ENCODE assay signal across 1 cellular context in the genomic region with DNA sequence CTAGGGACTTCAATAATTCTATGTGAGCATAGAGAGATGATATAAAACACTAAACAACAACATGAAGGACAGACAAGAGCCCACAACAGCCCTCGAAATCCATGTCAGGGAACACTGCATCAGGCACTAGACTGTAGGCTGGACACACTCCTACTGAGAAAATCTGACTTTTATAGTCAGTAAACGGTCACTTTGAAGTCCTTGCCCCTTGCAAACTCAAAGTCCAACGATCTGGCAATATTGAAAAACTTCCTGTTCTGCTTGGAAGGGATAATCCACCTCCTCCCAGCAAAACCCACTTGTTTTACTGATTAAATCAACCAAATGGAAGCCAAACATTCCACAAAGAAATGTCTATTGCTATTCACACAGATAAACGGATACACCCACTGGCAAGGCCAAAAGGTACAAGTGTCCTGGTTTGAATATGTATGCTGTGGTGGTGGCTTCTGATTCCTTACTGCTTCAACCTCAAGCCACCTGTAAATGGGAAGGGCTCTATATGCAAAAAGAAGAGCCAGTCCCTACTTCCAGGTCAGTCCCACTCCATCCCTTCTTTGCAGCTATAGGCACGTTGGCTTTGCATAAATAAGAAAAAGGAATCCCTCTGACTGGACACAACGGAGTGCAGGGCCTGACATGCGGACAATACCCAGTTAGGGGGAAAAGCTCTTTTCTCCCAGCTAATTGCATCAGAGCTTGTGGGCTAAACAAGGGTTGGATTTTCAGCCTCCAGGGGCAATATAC.
TF ChIP-seq lines count a peak whose summit lies in the region.

No MANE protein-coding gene starts in this region.

TF ChIP-seq in GM23338, 12 proteins besides CTCF, POLR2A, EP300 and RAD21:
- no peak for TF ChIP-seq ZNF114 (CRISPR knock-in tag; IDR thresholded peaks at IDR 0.05)
- no peak for TF ChIP-seq EZH2 (IDR thresholded peaks at IDR 0.05; ENCODE audit: low read depth, unreplicated experiment)
- no peak for TF ChIP-seq EZH2phosphoT487 (IDR thresholded peaks at IDR 0.05; ENCODE audit: unreplicated experiment)
- no peak for TF ChIP-seq NANOG (IDR thresholded peaks at IDR 0.05; ENCODE audit: borderline replicate concordance)
- TF ChIP-seq ETS1 (IDR thresholded peaks at IDR 0.05) = no peak
- no peak for TF ChIP-seq STAT1 (IDR thresholded peaks at IDR 0.05; ENCODE audit: unreplicated experiment)
- no peak for TF ChIP-seq JUNB (IDR thresholded peaks at IDR 0.05; ENCODE audit: unreplicated experiment)
- no peak for TF ChIP-seq CREB1 (CRISPR knock-in tag; IDR thresholded peaks at IDR 0.05; ENCODE audit: low read depth)
- no peak for TF ChIP-seq REST (IDR thresholded peaks at IDR 0.05; ENCODE audit: unreplicated experiment)
- no peak for TF ChIP-seq POLR2AphosphoS5 (IDR thresholded peaks at IDR 0.05; ENCODE audit: low read depth)
- TF ChIP-seq ZNF331 (CRISPR knock-in tag; IDR thresholded peaks at IDR 0.05; ENCODE audit: low read depth) = no peak
- TF ChIP-seq, protein P1, sequence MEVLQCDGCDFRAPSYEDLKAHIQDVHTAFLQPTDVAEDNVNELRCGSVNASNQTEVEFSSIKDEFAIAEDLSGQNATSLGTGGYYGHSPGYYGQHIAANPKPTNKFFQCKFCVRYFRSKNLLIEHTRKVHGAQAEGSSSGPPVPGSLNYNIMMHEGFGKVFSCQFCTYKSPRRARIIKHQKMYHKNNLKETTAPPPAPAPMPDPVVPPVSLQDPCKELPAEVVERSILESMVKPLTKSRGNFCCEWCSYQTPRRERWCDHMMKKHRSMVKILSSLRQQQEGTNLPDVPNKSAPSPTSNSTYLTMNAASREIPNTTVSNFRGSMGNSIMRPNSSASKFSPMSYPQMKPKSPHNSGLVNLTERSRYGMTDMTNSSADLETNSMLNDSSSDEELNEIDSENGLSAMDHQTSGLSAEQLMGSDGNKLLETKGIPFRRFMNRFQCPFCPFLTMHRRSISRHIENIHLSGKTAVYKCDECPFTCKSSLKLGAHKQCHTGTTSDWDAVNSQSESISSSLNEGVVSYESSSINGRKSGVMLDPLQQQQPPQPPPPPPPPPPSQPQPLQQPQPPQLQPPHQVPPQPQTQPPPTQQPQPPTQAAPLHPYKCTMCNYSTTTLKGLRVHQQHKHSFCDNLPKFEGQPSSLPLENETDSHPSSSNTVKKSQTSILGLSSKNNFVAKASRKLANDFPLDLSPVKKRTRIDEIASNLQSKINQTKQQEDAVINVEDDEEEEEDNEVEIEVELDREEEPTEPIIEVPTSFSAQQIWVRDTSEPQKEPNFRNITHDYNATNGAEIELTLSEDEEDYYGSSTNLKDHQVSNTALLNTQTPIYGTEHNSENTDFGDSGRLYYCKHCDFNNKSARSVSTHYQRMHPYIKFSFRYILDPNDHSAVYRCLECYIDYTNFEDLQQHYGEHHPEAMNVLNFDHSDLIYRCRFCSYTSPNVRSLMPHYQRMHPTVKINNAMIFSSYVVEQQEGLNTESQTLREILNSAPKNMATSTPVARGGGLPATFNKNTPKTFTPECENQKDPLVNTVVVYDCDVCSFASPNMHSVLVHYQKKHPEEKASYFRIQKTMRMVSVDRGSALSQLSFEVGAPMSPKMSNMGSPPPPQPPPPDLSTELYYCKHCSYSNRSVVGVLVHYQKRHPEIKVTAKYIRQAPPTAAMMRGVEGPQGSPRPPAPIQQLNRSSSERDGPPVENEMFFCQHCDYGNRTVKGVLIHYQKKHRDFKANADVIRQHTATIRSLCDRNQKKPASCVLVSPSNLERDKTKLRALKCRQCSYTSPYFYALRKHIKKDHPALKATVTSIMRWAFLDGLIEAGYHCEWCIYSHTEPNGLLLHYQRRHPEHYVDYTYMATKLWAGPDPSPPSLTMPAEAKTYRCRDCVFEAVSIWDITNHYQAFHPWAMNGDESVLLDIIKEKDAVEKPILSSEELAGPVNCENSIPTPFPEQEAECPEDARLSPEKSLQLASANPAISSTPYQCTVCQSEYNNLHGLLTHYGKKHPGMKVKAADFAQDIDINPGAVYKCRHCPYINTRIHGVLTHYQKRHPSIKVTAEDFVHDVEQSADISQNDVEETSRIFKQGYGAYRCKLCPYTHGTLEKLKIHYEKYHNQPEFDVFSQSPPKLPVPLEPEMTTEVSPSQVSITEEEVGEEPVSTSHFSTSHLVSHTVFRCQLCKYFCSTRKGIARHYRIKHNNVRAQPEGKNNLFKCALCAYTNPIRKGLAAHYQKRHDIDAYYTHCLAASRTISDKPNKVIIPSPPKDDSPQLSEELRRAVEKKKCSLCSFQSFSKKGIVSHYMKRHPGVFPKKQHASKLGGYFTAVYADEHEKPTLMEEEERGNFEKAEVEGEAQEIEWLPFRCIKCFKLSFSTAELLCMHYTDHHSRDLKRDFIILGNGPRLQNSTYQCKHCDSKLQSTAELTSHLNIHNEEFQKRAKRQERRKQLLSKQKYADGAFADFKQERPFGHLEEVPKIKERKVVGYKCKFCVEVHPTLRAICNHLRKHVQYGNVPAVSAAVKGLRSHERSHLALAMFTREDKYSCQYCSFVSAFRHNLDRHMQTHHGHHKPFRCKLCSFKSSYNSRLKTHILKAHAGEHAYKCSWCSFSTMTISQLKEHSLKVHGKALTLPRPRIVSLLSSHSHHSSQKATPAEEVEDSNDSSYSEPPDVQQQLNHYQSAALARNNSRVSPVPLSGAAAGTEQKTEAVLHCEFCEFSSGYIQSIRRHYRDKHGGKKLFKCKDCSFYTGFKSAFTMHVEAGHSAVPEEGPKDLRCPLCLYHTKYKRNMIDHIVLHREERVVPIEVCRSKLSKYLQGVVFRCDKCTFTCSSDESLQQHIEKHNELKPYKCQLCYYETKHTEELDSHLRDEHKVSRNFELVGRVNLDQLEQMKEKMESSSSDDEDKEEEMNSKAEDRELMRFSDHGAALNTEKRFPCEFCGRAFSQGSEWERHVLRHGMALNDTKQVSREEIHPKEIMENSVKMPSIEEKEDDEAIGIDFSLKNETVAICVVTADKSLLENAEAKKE (CRISPR knock-in tag; IDR thresholded peaks at IDR 0.05) = no peak
